Comparison of ENCODE assay signal across 8 cellular contexts in genomic region chr2:65064728-65065552, GRCh38. TPM values are rescaled to one million over a fixed set of nuclear protein-coding genes. Genes with fewer than 3 reads are reported as not detected.
DNase-seq lines count a peak whose midpoint lies in the region; ATAC-seq, FAIRE-seq and TF ChIP-seq lines count a peak whose summit lies in the region.

No MANE protein-coding gene starts in this region.

- TF ChIP-seq CTCF in bronchial epithelial cell (IDR thresholded peaks at IDR 0.05; ENCODE audit: insufficient read depth, low read length, severe bottlenecking), result peak; percentile 81

- in situ Hi-C loops in KBM-7 (cut with MboI; ENCODE audit: low pct_unique_long_range_greater_than_20kb, low sequenced_read_pairs), result loop anchor here (25.0 kb wide), 1 partner anchor 497 kb away; no protein-coding TSS in a partner anchor

- H3K4me3 ChIP-seq in bronchial epithelial cell (ENCODE audit: low read depth, low read length), result no peak overlapping the region

- H3K36me3 ChIP-seq in bronchial epithelial cell (ENCODE audit: control insufficient read depth, insufficient read depth, low read length), result peaks cover 2% of the 10 kb centered on the region

- peak; percentile 67 to 70 for ATAC-seq in activated CD4-positive, CD25-positive, alpha-beta regulatory T cell treated with anti-CD3 and anti-CD28 coated beads, Interleukin-2, amount 50 U/mL, for 24 hours
- ATAC-seq in GM21825 (IDR thresholded peaks at IDR 0.05; ENCODE audit: unreplicated experiment) (peak; percentile 67), SK-N-SH treated with all-trans-retinoic acid at 6 μM for 48 hours (peak; percentile 79)

- no peak for FAIRE-seq in bronchial epithelial cell (lab: Jason Lieb, UNC)

- no peaks in the 10 kb centered on the region for H3K27me3 ChIP-seq in bronchial epithelial cell (ENCODE audit: control insufficient read depth, insufficient read depth, low read length)

- no peak for DNase-seq in activated CD4-positive, CD25-positive, alpha-beta regulatory T cell treated with anti-CD3 and anti-CD28 coated beads, Interleukin-2, amount 50 U/mL, for 72 hours
- DNase-seq in KBM-7 (peak; percentile 94), bronchial epithelial cell (ENCODE audit: low read depth) (peak; percentile 89), kidney tubule cell (ENCODE audit: low spot score) (peak; percentile 57)
- peak; percentile 39 for DNase-seq in stimulated activated CD4-positive, alpha-beta T cell treated with anti-CD3 and anti-CD28 coated beads, Interleukin-4, amount 100 ng/mL, for 24 hours

TF ChIP-seq in SK-N-SH treated with all-trans-retinoic acid at 6 μM for 48 hours, 23 proteins besides CTCF, POLR2A, EP300 and RAD21:
- TF ChIP-seq, protein P1, sequence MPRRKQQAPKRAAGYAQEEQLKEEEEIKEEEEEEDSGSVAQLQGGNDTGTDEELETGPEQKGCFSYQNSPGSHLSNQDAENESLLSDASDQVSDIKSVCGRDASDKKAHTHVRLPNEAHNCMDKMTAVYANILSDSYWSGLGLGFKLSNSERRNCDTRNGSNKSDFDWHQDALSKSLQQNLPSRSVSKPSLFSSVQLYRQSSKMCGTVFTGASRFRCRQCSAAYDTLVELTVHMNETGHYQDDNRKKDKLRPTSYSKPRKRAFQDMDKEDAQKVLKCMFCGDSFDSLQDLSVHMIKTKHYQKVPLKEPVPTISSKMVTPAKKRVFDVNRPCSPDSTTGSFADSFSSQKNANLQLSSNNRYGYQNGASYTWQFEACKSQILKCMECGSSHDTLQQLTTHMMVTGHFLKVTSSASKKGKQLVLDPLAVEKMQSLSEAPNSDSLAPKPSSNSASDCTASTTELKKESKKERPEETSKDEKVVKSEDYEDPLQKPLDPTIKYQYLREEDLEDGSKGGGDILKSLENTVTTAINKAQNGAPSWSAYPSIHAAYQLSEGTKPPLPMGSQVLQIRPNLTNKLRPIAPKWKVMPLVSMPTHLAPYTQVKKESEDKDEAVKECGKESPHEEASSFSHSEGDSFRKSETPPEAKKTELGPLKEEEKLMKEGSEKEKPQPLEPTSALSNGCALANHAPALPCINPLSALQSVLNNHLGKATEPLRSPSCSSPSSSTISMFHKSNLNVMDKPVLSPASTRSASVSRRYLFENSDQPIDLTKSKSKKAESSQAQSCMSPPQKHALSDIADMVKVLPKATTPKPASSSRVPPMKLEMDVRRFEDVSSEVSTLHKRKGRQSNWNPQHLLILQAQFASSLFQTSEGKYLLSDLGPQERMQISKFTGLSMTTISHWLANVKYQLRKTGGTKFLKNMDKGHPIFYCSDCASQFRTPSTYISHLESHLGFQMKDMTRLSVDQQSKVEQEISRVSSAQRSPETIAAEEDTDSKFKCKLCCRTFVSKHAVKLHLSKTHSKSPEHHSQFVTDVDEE (CRISPR knock-in tag; IDR thresholded peaks at IDR 0.05), result no peak
- TF ChIP-seq RARB (CRISPR knock-in tag; IDR thresholded peaks at IDR 0.05) (no peak), OSR1 (CRISPR knock-in tag; IDR thresholded peaks at IDR 0.05) (no peak), TOX (CRISPR knock-in tag; IDR thresholded peaks at IDR 0.05; ENCODE audit: borderline replicate concordance) (no peak), PPARA (CRISPR knock-in tag; IDR thresholded peaks at IDR 0.05; ENCODE audit: borderline replicate concordance) (no peak), SNAI2 (CRISPR knock-in tag; IDR thresholded peaks at IDR 0.05) (no peak), GLIS3 (CRISPR knock-in tag; IDR thresholded peaks at IDR 0.05) (no peak), TCF4 (CRISPR knock-in tag; IDR thresholded peaks at IDR 0.05; ENCODE audit: borderline replicate concordance) (no peak), CSDC2 (CRISPR knock-in tag; IDR thresholded peaks at IDR 0.05) (no peak), ZNF8 (CRISPR knock-in tag; IDR thresholded peaks at IDR 0.05) (no peak), ESRRG (CRISPR knock-in tag; IDR thresholded peaks at IDR 0.05) (no peak), ZNF565 (CRISPR knock-in tag; conservative IDR thresholded peaks at IDR 0.05; ENCODE audit: low read depth) (no peak), ZNF70 (CRISPR knock-in tag; IDR thresholded peaks at IDR 0.05) (no peak), ARNTL (CRISPR knock-in tag; IDR thresholded peaks at IDR 0.05; ENCODE audit: borderline replicate concordance, low read depth) (no peak), POU6F1 (CRISPR knock-in tag; IDR thresholded peaks at IDR 0.05; ENCODE audit: borderline replicate concordance, low read depth) (no peak), ISL1 (CRISPR knock-in tag; IDR thresholded peaks at IDR 0.05) (no peak), BACH2 (CRISPR knock-in tag; IDR thresholded peaks at IDR 0.05; ENCODE audit: borderline replicate concordance) (no peak), ZFP3 (CRISPR knock-in tag; IDR thresholded peaks at IDR 0.05) (no peak)
- TF ChIP-seq, protein P2, sequence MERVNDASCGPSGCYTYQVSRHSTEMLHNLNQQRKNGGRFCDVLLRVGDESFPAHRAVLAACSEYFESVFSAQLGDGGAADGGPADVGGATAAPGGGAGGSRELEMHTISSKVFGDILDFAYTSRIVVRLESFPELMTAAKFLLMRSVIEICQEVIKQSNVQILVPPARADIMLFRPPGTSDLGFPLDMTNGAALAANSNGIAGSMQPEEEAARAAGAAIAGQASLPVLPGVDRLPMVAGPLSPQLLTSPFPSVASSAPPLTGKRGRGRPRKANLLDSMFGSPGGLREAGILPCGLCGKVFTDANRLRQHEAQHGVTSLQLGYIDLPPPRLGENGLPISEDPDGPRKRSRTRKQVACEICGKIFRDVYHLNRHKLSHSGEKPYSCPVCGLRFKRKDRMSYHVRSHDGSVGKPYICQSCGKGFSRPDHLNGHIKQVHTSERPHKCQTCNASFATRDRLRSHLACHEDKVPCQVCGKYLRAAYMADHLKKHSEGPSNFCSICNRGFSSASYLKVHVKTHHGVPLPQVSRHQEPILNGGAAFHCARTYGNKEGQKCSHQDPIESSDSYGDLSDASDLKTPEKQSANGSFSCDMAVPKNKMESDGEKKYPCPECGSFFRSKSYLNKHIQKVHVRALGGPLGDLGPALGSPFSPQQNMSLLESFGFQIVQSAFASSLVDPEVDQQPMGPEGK (CRISPR knock-in tag; IDR thresholded peaks at IDR 0.05; ENCODE audit: borderline replicate concordance), result no peak

RNA-seq across cellular contexts. Expression of gene CEP68, which starts 8.7 kb away (rescaled TPM):
- 3.8 and 3.9 TPM in 2 replicates for total RNA-seq in bronchial epithelial cell
